1 cellular context compared by ENCODE assay signal in the genomic region with DNA sequence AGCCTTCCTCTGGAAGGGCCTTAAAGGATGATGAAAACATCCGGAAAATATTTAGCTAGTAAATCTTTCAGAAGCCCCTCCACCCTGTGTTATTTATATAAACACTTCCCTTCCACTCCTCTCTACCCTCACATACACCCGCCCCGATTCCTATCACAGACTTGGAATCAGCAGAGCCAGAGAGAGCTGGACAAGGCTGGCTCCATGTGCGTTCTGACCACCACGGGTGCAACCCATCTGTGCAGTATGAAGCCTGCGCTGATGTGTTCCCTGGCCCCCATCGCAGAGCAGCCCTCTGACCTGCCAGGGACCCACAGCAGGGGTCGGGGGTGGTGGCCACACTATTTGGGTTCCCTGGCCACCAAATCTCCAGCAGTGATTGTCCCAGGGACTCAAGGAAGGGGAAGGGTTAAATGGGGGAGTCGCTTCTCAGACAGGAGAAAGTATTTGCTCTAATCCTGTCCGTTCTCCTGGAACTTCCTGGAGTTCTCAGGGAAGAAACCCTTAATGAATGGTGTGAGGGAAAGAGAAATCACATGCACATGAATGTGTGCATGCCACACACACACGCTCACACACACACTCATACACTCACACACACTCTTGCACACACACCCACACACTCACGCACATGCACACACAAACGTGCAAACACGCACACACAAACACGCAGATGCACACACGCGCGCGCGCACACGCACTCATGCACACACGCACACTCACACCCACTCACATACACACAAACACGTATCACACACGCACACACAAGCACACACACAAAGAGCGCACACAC.
TF ChIP-seq lines count a peak whose summit lies in the region.

No MANE protein-coding gene starts in this region.

TF ChIP-seq in H1, 55 proteins besides CTCF, POLR2A, EP300 and RAD21:
- TF ChIP-seq GTF2F1 (IDR thresholded peaks at IDR 0.05; ENCODE audit: borderline replicate concordance, low read depth, low read length) (no peak), YY1 (IDR thresholded peaks at IDR 0.05; ENCODE audit: low read depth, low read length) (no peak), TBP (IDR thresholded peaks at IDR 0.05; ENCODE audit: low read depth, low read length) (no peak), CEBPB (IDR thresholded peaks at IDR 0.05; ENCODE audit: low read depth, low read length) (no peak), ZNF274 (IDR thresholded peaks at IDR 0.05; ENCODE audit: borderline replicate concordance, extremely low read depth, low read length) (no peak), TAF7 (optimal IDR thresholded peaks at IDR 0.05; ENCODE audit: borderline replicate concordance, low read depth, low read length) (no peak), CTBP2 (IDR thresholded peaks at IDR 0.05; ENCODE audit: borderline replicate concordance, insufficient read depth, insufficient read length, low read length) (no peak), MAFK (IDR thresholded peaks at IDR 0.05; ENCODE audit: low read depth, low read length) (no peak), SP4 (IDR thresholded peaks at IDR 0.05; ENCODE audit: low read length) (no peak), RNF2 (IDR thresholded peaks at IDR 0.05; ENCODE audit: borderline replicate concordance, low read depth, low read length, missing control alignments, poor library complexity, severe bottlenecking) (no peak), POU5F1 (IDR thresholded peaks at IDR 0.05; ENCODE audit: low read depth, low read length) (no peak), SP1 (IDR thresholded peaks at IDR 0.05; ENCODE audit: low read depth, low read length) (no peak), CBX5 (IDR thresholded peaks at IDR 0.05; ENCODE audit: low read depth, low read length) (no peak)
